20 cellular contexts compared by ENCODE assay signal in genomic region chr1:67908260-67908936, GRCh38.
DNase-seq lines count a peak whose midpoint lies in the region; ATAC-seq, FAIRE-seq and TF ChIP-seq lines count a peak whose summit lies in the region.
"Had no signal": no experiment of that assay in that cellular context is flagged by ENCODE, and none has a peak within 500 bp of the region (broad histone marks: within the 10 kb centered on the region; RNA-seq: fewer than 3 reads in every experiment).

No MANE protein-coding gene starts in this region.

- no peaks in the 10 kb centered on the region for H3K79me2 ChIP-seq in astrocyte (ENCODE audit: insufficient read depth, low read length)

- no peak overlapping the region for H2AFZ ChIP-seq in astrocyte (ENCODE audit: low read depth, low read length)
- H2AFZ ChIP-seq: PC-9 had no signal

- no peak overlapping the region for H3K4me2 ChIP-seq in astrocyte (ENCODE audit: low read length)

- peak; percentile 57 for ATAC-seq in left lung
- ATAC-seq: Right ventricle myocardium inferior had no signal

- H3K36me3 ChIP-seq in astrocyte (ENCODE audit: insufficient read depth, low read length) (no peaks in the 10 kb centered on the region), left lung (no peaks in the 10 kb centered on the region)
- H3K36me3 ChIP-seq: BLaER1 treated with 17β-estradiol and CSF1 and Interleukin-3, amounts not matched to agents 10 nM and 100 nM; MG63 had no signal

- H3K9me3 Mint-ChIP-seq in astrocyte (ENCODE audit: unreplicated experiment), result peaks cover 11% of the 10 kb centered on the region
- no peaks in the 10 kb centered on the region for H3K9me3 Mint-ChIP-seq in activated T-helper 2 cell treated with anti-CD3 and anti-CD28 coated beads, Interferon-gamma antibody, Interleukin-2, Interleukin-4, amounts not matched to agents 10 μg/mL and 5 μg/mL and 100 μg/mL, durations not matched to agents 14 hours and 24 hours and 36 hours
- H3K9me3 Mint-ChIP-seq: T-helper 1 cell treated with Interleukin-12 subunit alpha and Interleukin-12 subunit beta and Interleukin-4 antibody, amounts not matched to agents 30 μg/mL and 1 μg/mL, for 36 hours had no signal

- intact Hi-C loops in left lung (cut with DNase I), result no loop called here
- intact Hi-C loops in activated T-helper 2 cell treated with anti-CD3 and anti-CD28 coated beads, Interferon-gamma antibody, Interleukin-2, Interleukin-4, amounts not matched to agents 10 μg/mL and 5 μg/mL and 100 μg/mL, durations not matched to agents 14 hours and 24 hours and 36 hours (cut with micrococcal nuclease), result no loop called here

- H3K27ac ChIP-seq in astrocyte (ENCODE audit: low read depth, low read length) (no peak overlapping the region), left lung (no peak overlapping the region)
- H3K27ac ChIP-seq: BLaER1 treated with 17β-estradiol and CSF1 and Interleukin-3, amounts not matched to agents 10 nM and 100 nM; PC-9; SK-N-MC had no signal

- H3K4me1 ChIP-seq in astrocyte (ENCODE audit: insufficient read depth, low read length) (peaks cover 5% of the 10 kb centered on the region), left lung (no peaks in the 10 kb centered on the region)

- H3K4me3 Mint-ChIP-seq in astrocyte (ENCODE audit: unreplicated experiment), result no peak overlapping the region
- H3K4me3 Mint-ChIP-seq in activated T-helper 2 cell treated with anti-CD3 and anti-CD28 coated beads, Interferon-gamma antibody, Interleukin-2, Interleukin-4, amounts not matched to agents 10 μg/mL and 5 μg/mL and 100 μg/mL, durations not matched to agents 14 hours and 24 hours and 36 hours (ENCODE audit: low read depth), result no peak overlapping the region
- H3K4me3 Mint-ChIP-seq: T-helper 1 cell treated with Interleukin-12 subunit alpha and Interleukin-12 subunit beta and Interleukin-4 antibody, amounts not matched to agents 30 μg/mL and 1 μg/mL, for 36 hours had no signal

- no peak for FAIRE-seq in astrocyte (lab: Jason Lieb, UNC)
- FAIRE-seq: HTR-8/SVneo had no signal

- H4K20me1 ChIP-seq in astrocyte (ENCODE audit: insufficient read depth, low read length), result no peaks in the 10 kb centered on the region
- H4K20me1 ChIP-seq: BLaER1 treated with 17β-estradiol and CSF1 and Interleukin-3, amounts not matched to agents 10 nM and 100 nM had no signal

- peaks cover 23% of the 10 kb centered on the region for H3K4me1 Mint-ChIP-seq in astrocyte (ENCODE audit: low read depth, unreplicated experiment)
- H3K4me1 Mint-ChIP-seq in activated T-helper 2 cell treated with anti-CD3 and anti-CD28 coated beads, Interferon-gamma antibody, Interleukin-2, Interleukin-4, amounts not matched to agents 10 μg/mL and 5 μg/mL and 100 μg/mL, durations not matched to agents 14 hours and 24 hours and 36 hours (ENCODE audit: low read depth), result peaks cover 2% of the 10 kb centered on the region

- TF ChIP-seq CTCF in astrocyte (IDR thresholded peaks at IDR 0.05; ENCODE audit: insufficient read depth, low read depth, low read length) (no peak), left lung (IDR thresholded peaks at IDR 0.05) (no peak)

- H3K27ac Mint-ChIP-seq in astrocyte (ENCODE audit: unreplicated experiment), result peak overlapping the region; percentile 31
- no peak overlapping the region for H3K27ac Mint-ChIP-seq in activated T-helper 2 cell treated with anti-CD3 and anti-CD28 coated beads, Interferon-gamma antibody, Interleukin-2, Interleukin-4, amounts not matched to agents 10 μg/mL and 5 μg/mL and 100 μg/mL, durations not matched to agents 14 hours and 24 hours and 36 hours
- H3K27ac Mint-ChIP-seq: T-helper 1 cell treated with Interleukin-12 subunit alpha and Interleukin-12 subunit beta and Interleukin-4 antibody, amounts not matched to agents 30 μg/mL and 1 μg/mL, for 36 hours had no signal

- H3K9ac ChIP-seq in astrocyte (ENCODE audit: low read length), result no peak overlapping the region
- H3K9ac ChIP-seq: BLaER1 treated with 17β-estradiol and CSF1 and Interleukin-3, amounts not matched to agents 10 nM and 100 nM had no signal

- H3K27me3 Mint-ChIP-seq in astrocyte (ENCODE audit: low read depth, unreplicated experiment), result no peaks in the 10 kb centered on the region
- no peaks in the 10 kb centered on the region for H3K27me3 Mint-ChIP-seq in activated T-helper 2 cell treated with anti-CD3 and anti-CD28 coated beads, Interferon-gamma antibody, Interleukin-2, Interleukin-4, amounts not matched to agents 10 μg/mL and 5 μg/mL and 100 μg/mL, durations not matched to agents 14 hours and 24 hours and 36 hours (ENCODE audit: low read depth)

- no peaks in the 10 kb centered on the region for H3K36me3 Mint-ChIP-seq in astrocyte (ENCODE audit: low read depth, unreplicated experiment)
- H3K36me3 Mint-ChIP-seq in activated T-helper 2 cell treated with anti-CD3 and anti-CD28 coated beads, Interferon-gamma antibody, Interleukin-2, Interleukin-4, amounts not matched to agents 10 μg/mL and 5 μg/mL and 100 μg/mL, durations not matched to agents 14 hours and 24 hours and 36 hours (ENCODE audit: low read depth), result no peaks in the 10 kb centered on the region

- no peaks in the 10 kb centered on the region for H3K27me3 ChIP-seq in astrocyte (ENCODE audit: insufficient read depth, low read length)
- no peaks in the 10 kb centered on the region for H3K27me3 ChIP-seq in left lung
- H3K27me3 ChIP-seq: BLaER1 treated with 17β-estradiol and CSF1 and Interleukin-3, amounts not matched to agents 10 nM and 100 nM; MG63 had no signal

- H3K4me3 ChIP-seq in Jurkat, Clone E6-1 (ENCODE audit: low read length), result no peak overlapping the region
- H3K4me3 ChIP-seq in astrocyte (ENCODE audit: insufficient read depth, low read depth, low read length), result no peak overlapping the region
- no peak overlapping the region for H3K4me3 ChIP-seq in left lung
- H3K4me3 ChIP-seq: BLaER1 treated with 17β-estradiol and CSF1 and Interleukin-3, amounts not matched to agents 10 nM and 100 nM; MG63; PC-9; SK-N-MC had no signal

- peak; percentile 62 for DNase-seq in DMS53 (lab: John Stamatoyannopoulos, UW)
- DNase-seq in Jurkat, Clone E6-1 (ENCODE audit: low read depth, low spot score), result peak; percentile 24
- DNase-seq in astrocyte (ENCODE audit: low read depth), result no peak
- DNase-seq in left lung, result no peak
- DNase-seq in NCI-H345 treated with DMSO at 0.1 percent for 48 hours (lab: John Stamatoyannopoulos, UW; ENCODE audit: unreplicated experiment), result no peak
- no peak for DNase-seq in NCI-H1105 treated with DMSO at 0.1 percent for 48 hours (lab: John Stamatoyannopoulos, UW)
- DNase-seq in NCI-H1694 treated with DMSO at 0.1 percent for 48 hours (lab: John Stamatoyannopoulos, UW), result no peak
- no peak for DNase-seq in activated T-helper 2 cell treated with anti-CD3 and anti-CD28 coated beads, Interferon-gamma antibody, Interleukin-2, Interleukin-4, amounts not matched to agents 10 μg/mL and 5 μg/mL and 100 μg/mL, durations not matched to agents 14 hours and 24 hours and 36 hours (ENCODE audit: low spot score)
- DNase-seq: KG1; MG63; NCI-H1092 treated with DMSO at 0.1 percent for 48 hours; NCI-H187; NCI-H524 treated with DMSO at 0.1 percent for 48 hours; NK-92 treated with Interleukin-12 subunit alpha and Interleukin-12 subunit beta, amount 100 ng/mL, for 24 hours had no signal

- no peaks in the 10 kb centered on the region for H3K9me3 ChIP-seq in astrocyte (ENCODE audit: insufficient read depth, low read depth, low read length)
- H3K9me3 ChIP-seq in left lung, result peaks cover 0 to 2% of the 10 kb centered on the region in 2 donors
- H3K9me3 ChIP-seq: MG63 had no signal

Comparison
In these comparisons a context has a peak if more than half of its experiments do, and no peak if none do; other contexts are left out.
1. DNase-seq: peak in DMS53 (single experiment) and Jurkat, Clone E6-1 (single experiment); none in astrocyte (single experiment), left lung (0 of 2), NCI-H345 treated with DMSO at 0.1 percent for 48 hours (single experiment), NCI-H1105 treated with DMSO at 0.1 percent for 48 hours (single experiment), NCI-H1694 treated with DMSO at 0.1 percent for 48 hours (single experiment) and activated T-helper 2 cell treated with anti-CD3 and anti-CD28 coated beads, Interferon-gamma antibody, Interleukin-2, Interleukin-4, amounts not matched to agents 10 μg/mL and 5 μg/mL and 100 μg/mL, durations not matched to agents 14 hours and 24 hours and 36 hours (single experiment).